In the genomic region with DNA sequence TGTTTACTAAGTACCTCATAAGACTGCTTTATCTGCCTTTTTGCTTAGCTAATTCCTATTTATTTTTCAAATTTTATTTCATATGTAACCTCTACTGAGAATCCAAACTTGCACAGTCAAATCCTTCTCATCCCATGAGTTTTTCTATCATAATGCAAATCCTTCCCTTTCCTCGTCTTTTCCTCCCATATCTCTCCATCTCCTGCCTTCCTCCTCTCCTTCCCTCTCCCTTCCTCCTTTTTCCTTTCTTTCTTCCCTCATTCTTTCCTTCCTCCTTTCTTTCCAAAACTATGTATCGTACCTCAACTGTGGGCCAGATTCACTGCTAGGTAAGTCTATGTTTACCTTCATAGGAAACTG, we compare ENCODE assay signal across 27 cellular contexts.
DNase-seq lines count a peak whose midpoint lies in the region; ATAC-seq, FAIRE-seq and TF ChIP-seq lines count a peak whose summit lies in the region.
"Had no signal": no experiment of that assay in that cellular context is flagged by ENCODE, and none has a peak within 500 bp of the region (broad histone marks: within the 10 kb centered on the region; RNA-seq: fewer than 3 reads in every experiment).

No MANE protein-coding gene starts in this region.

- no peaks in the 10 kb centered on the region for H4K20me1 ChIP-seq in astrocyte (ENCODE audit: insufficient read depth, low read length)
- H4K20me1 ChIP-seq in osteoblast (ENCODE audit: insufficient read depth, low read length), result no peaks in the 10 kb centered on the region

- no peaks in the 10 kb centered on the region for H3K79me2 ChIP-seq in astrocyte (ENCODE audit: insufficient read depth, low read length)
- H3K79me2 ChIP-seq in osteoblast (ENCODE audit: insufficient read depth, low read length), result no peaks in the 10 kb centered on the region

- TF ChIP-seq POLR2A in tibial nerve (IDR thresholded peaks at IDR 0.05), result no peak

- H3K9me3 ChIP-seq in astrocyte (ENCODE audit: insufficient read depth, low read depth, low read length), result peaks cover 6% of the 10 kb centered on the region
- H3K9me3 ChIP-seq in osteoblast (ENCODE audit: low read depth, low read length), result no peaks in the 10 kb centered on the region
- H3K9me3 ChIP-seq in tibial nerve, result peaks cover 0 to 10% (median 0%) of the 10 kb centered on the region in 4 donors
- H3K9me3 ChIP-seq: lower lobe of right lung, ovary, thoracic aorta, uterus had no signal

- peaks cover 7% of the 10 kb centered on the region for H3K9me3 Mint-ChIP-seq in T-helper 1 cell treated with Interleukin-12 subunit alpha and Interleukin-12 subunit beta and Interleukin-4 antibody, amounts not matched to agents 30 μg/mL and 1 μg/mL, for 36 hours
- H3K9me3 Mint-ChIP-seq in astrocyte (ENCODE audit: unreplicated experiment), result peaks cover 12% of the 10 kb centered on the region

- H3K36me3 Mint-ChIP-seq in T-helper 1 cell treated with Interleukin-12 subunit alpha and Interleukin-12 subunit beta and Interleukin-4 antibody, amounts not matched to agents 30 μg/mL and 1 μg/mL, for 36 hours (ENCODE audit: low read depth), result peaks cover 2% of the 10 kb centered on the region
- no peaks in the 10 kb centered on the region for H3K36me3 Mint-ChIP-seq in astrocyte (ENCODE audit: low read depth, unreplicated experiment)
- H3K36me3 Mint-ChIP-seq: CD14-positive monocyte had no signal

- H3K27ac ChIP-seq in astrocyte (ENCODE audit: low read depth, low read length) (peak overlapping the region; percentile 80), osteoblast (ENCODE audit: low read depth, low read length) (peak overlapping the region; percentile 42), tibial nerve (peak overlapping the region in 1 of 4 donors; percentile 36)
- H3K27ac ChIP-seq: dorsolateral prefrontal cortex, GM23248, lower lobe of right lung, ovary, SK-N-MC, thoracic aorta, uterus had no signal

- 82 to 84% methylated on average over 2 of the region's 2 CpGs for WGBS in tibial nerve, 2 donors

- H3K4me1 ChIP-seq in astrocyte (ENCODE audit: insufficient read depth, low read length) (peaks cover 12% of the 10 kb centered on the region), osteoblast (ENCODE audit: insufficient read depth, low read length) (peaks cover 12% of the 10 kb centered on the region), tibial nerve (no peaks in the 10 kb centered on the region)
- H3K4me1 ChIP-seq: lower lobe of right lung, uterus had no signal

- no peaks in the 10 kb centered on the region for H3K36me3 ChIP-seq in astrocyte (ENCODE audit: insufficient read depth, low read length)
- H3K36me3 ChIP-seq in osteoblast (ENCODE audit: insufficient read depth, low read length), result no peaks in the 10 kb centered on the region
- no peaks in the 10 kb centered on the region for H3K36me3 ChIP-seq in tibial nerve
- H3K36me3 ChIP-seq: lower lobe of right lung, MG63, ovary, thoracic aorta, uterus had no signal

- no peak for TF ChIP-seq CTCF in astrocyte (IDR thresholded peaks at IDR 0.05; ENCODE audit: insufficient read depth, low read depth, low read length)
- TF ChIP-seq CTCF in osteoblast (IDR thresholded peaks at IDR 0.05; ENCODE audit: extremely low read depth, low read depth, low read length), result no peak
- TF ChIP-seq CTCF in tibial nerve (IDR thresholded peaks at IDR 0.05), result no peak

- peak overlapping the region; percentile 53 for H3K9ac ChIP-seq in astrocyte (ENCODE audit: low read length)
- H3K9ac ChIP-seq: GM23248 had no signal

- no peak for FAIRE-seq in astrocyte (lab: Jason Lieb, UNC)

- H3K4me1 Mint-ChIP-seq in T-helper 1 cell treated with Interleukin-12 subunit alpha and Interleukin-12 subunit beta and Interleukin-4 antibody, amounts not matched to agents 30 μg/mL and 1 μg/mL, for 36 hours (ENCODE audit: low read depth), result peaks cover 13% of the 10 kb centered on the region
- H3K4me1 Mint-ChIP-seq in astrocyte (ENCODE audit: low read depth, unreplicated experiment), result peaks cover 18% of the 10 kb centered on the region
- H3K4me1 Mint-ChIP-seq: CD14-positive monocyte, nephron had no signal

- ATAC-seq in HG02623 (IDR thresholded peaks at IDR 0.05; ENCODE audit: unreplicated experiment) (no peak), HG03565 (IDR thresholded peaks at IDR 0.05; ENCODE audit: unreplicated experiment) (no peak)
- ATAC-seq: lower lobe of right lung had no signal

- no peak overlapping the region for H3K4me3 Mint-ChIP-seq in T-helper 1 cell treated with Interleukin-12 subunit alpha and Interleukin-12 subunit beta and Interleukin-4 antibody, amounts not matched to agents 30 μg/mL and 1 μg/mL, for 36 hours
- H3K4me3 Mint-ChIP-seq in astrocyte (ENCODE audit: unreplicated experiment), result no peak overlapping the region
- H3K4me3 Mint-ChIP-seq: CD14-positive monocyte, nephron had no signal

- H2AFZ ChIP-seq in astrocyte (ENCODE audit: low read depth, low read length), result peak overlapping the region; percentile 22
- peak overlapping the region; percentile 57 for H2AFZ ChIP-seq in osteoblast (ENCODE audit: low read length)
- H2AFZ ChIP-seq: GM23248 had no signal

- peak overlapping the region; percentile 1 for H3K27ac Mint-ChIP-seq in T-helper 1 cell treated with Interleukin-12 subunit alpha and Interleukin-12 subunit beta and Interleukin-4 antibody, amounts not matched to agents 30 μg/mL and 1 μg/mL, for 36 hours
- H3K27ac Mint-ChIP-seq in astrocyte (ENCODE audit: unreplicated experiment), result peak overlapping the region; percentile 73
- H3K27ac Mint-ChIP-seq: CD14-positive monocyte, nephron had no signal

- H3K4me2 ChIP-seq in astrocyte (ENCODE audit: low read length), result peak overlapping the region; percentile 65
- H3K4me2 ChIP-seq in osteoblast (ENCODE audit: insufficient read depth, low read length), result peak overlapping the region; percentile 73

- H3K27me3 ChIP-seq in astrocyte (ENCODE audit: insufficient read depth, low read length) (no peaks in the 10 kb centered on the region), osteoblast (ENCODE audit: insufficient read depth, low read length) (no peaks in the 10 kb centered on the region), tibial nerve (no peaks in the 10 kb centered on the region)
- H3K27me3 ChIP-seq: MG63, ovary, uterus had no signal

- H3K4me3 ChIP-seq in astrocyte (ENCODE audit: insufficient read depth, low read depth, low read length), result no peak overlapping the region
- H3K4me3 ChIP-seq in osteoblast (ENCODE audit: insufficient read depth, low read length), result no peak overlapping the region
- H3K4me3 ChIP-seq in tibial nerve, result no peak overlapping the region
- H3K4me3 ChIP-seq: dorsolateral prefrontal cortex, GM23248, lower lobe of right lung, MG63, ovary, SK-N-MC, skin epidermis, thoracic aorta, uterus had no signal

- TF ChIP-seq EP300 in tibial nerve (IDR thresholded peaks at IDR 0.05), result no peak

- peaks cover 9% of the 10 kb centered on the region for H3K27me3 Mint-ChIP-seq in T-helper 1 cell treated with Interleukin-12 subunit alpha and Interleukin-12 subunit beta and Interleukin-4 antibody, amounts not matched to agents 30 μg/mL and 1 μg/mL, for 36 hours (ENCODE audit: low read depth)
- H3K27me3 Mint-ChIP-seq in astrocyte (ENCODE audit: low read depth, unreplicated experiment), result no peaks in the 10 kb centered on the region

- DNase-seq in T-helper 1 cell (no peak), HS-27A (ENCODE audit: low read depth) (peak; percentile 1), astrocyte (ENCODE audit: low read depth) (no peak), osteoblast (ENCODE audit: insufficient read length, low spot score, missing footprints) (no peak), tibial nerve (ENCODE audit: low spot score in 2 of 2) (no peak)
- DNase-seq: 8988T; activated gamma-delta T cell treated with Interleukin-2 at 50 U/mL for 16 hours; dorsolateral prefrontal cortex; hippocampal formation; KBM-7; lower lobe of right lung; NCI-H1105 treated with DMSO at 0.1 percent for 48 hours; NCI-H1930; NCI-H510A treated with DMSO at 0.1 percent for 48 hours; ovary; stimulated activated naive CD4-positive, alpha-beta T cell treated with Interleukin-2 at 50 U/mL for 16 hours; uterus had no signal
